18 cellular contexts compared by ENCODE assay signal in the genomic region with DNA sequence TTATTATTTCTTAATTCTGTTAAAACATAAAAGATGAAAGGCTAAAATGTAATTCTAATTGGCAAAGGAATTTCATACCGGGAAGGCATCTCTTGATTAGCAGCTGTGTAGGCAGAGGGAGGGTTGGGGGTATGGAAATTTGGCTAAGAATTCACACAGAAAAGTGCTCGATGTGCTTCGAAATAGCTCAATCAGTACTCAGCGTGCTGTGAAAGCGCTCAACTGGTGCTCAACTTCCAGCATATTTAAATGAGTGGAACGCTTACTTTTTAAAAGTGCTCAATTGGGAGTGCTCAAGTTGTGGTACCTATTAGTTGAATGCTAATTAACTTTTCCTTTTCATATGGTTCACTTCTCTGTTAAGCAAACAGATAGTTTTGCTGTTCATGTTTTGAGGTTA.
"Had no signal": no experiment of that assay in that cellular context is flagged by ENCODE, and none has a peak within 500 bp of the region (broad histone marks: within the 10 kb centered on the region; RNA-seq: fewer than 3 reads in every experiment).

No MANE protein-coding gene starts in this region.

- DNase-seq: cerebellar nuclear complex; effector memory CD8-positive, alpha-beta T cell; gastrocnemius medialis; left colon; mucosa of descending colon; naive thymus-derived CD8-positive, alpha-beta T cell; posterior cingulate gyrus; small intestine; stimulated activated CD4-positive, alpha-beta T cell treated with anti-CD3 and anti-CD28 coated beads, Interleukin-12 subunit alpha, Interleukin-12 subunit beta, amount 100 ng/mL, for 4 hours; stimulated activated naive CD4-positive, alpha-beta T cell; stomach; substantia nigra; trophoblast cell had no signal

- H3K4me3 Mint-ChIP-seq: dendritic cell treated with granulocyte-macrophage colony-stimulating factor and Interleukin-4, amounts not matched to agents 40 ng/mL and 50 ng/mL, for 4 days; effector memory CD8-positive, alpha-beta T cell; naive thymus-derived CD8-positive, alpha-beta T cell had no signal

- H3K27me3 ChIP-seq: esophagus muscularis mucosa, gastrocnemius medialis, right atrium auricular region, stomach had no signal

- H3K4me3 ChIP-seq: esophagus muscularis mucosa, gastrocnemius medialis, mucosa of descending colon, right atrium auricular region, stomach, thoracic aorta had no signal

- H3K4me1 ChIP-seq: esophagus muscularis mucosa, gastrocnemius medialis, right atrium auricular region, stomach had no signal

- H3K9me3 Mint-ChIP-seq: dendritic cell treated with granulocyte-macrophage colony-stimulating factor and Interleukin-4, amounts not matched to agents 40 ng/mL and 50 ng/mL, for 4 days had no signal

- ATAC-seq: effector memory CD8-positive, alpha-beta T cell; gastrocnemius medialis; left colon; mucosa of descending colon; naive thymus-derived CD8-positive, alpha-beta T cell had no signal

- H3K9me3 ChIP-seq: esophagus muscularis mucosa, gastrocnemius medialis, mucosa of descending colon, right atrium auricular region, stomach, thoracic aorta had no signal

- H3K27me3 Mint-ChIP-seq: dendritic cell treated with granulocyte-macrophage colony-stimulating factor and Interleukin-4, amounts not matched to agents 40 ng/mL and 50 ng/mL, for 4 days; effector memory CD8-positive, alpha-beta T cell; naive thymus-derived CD8-positive, alpha-beta T cell had no signal

- H3K36me3 ChIP-seq: esophagus muscularis mucosa, gastrocnemius medialis, right atrium auricular region, stomach, thoracic aorta had no signal

- H3K4me1 Mint-ChIP-seq: naive thymus-derived CD8-positive, alpha-beta T cell had no signal

- H3K27ac ChIP-seq: epithelial cell of prostate, esophagus muscularis mucosa, gastrocnemius medialis, right atrium auricular region, stomach, thoracic aorta had no signal

- H3K36me3 Mint-ChIP-seq: naive thymus-derived CD8-positive, alpha-beta T cell had no signal

- H3K27ac Mint-ChIP-seq: dendritic cell treated with granulocyte-macrophage colony-stimulating factor and Interleukin-4, amounts not matched to agents 40 ng/mL and 50 ng/mL, for 4 days; effector memory CD8-positive, alpha-beta T cell; naive thymus-derived CD8-positive, alpha-beta T cell had no signal
